ENCODE assay signal across 9 cellular contexts in the genomic region with DNA sequence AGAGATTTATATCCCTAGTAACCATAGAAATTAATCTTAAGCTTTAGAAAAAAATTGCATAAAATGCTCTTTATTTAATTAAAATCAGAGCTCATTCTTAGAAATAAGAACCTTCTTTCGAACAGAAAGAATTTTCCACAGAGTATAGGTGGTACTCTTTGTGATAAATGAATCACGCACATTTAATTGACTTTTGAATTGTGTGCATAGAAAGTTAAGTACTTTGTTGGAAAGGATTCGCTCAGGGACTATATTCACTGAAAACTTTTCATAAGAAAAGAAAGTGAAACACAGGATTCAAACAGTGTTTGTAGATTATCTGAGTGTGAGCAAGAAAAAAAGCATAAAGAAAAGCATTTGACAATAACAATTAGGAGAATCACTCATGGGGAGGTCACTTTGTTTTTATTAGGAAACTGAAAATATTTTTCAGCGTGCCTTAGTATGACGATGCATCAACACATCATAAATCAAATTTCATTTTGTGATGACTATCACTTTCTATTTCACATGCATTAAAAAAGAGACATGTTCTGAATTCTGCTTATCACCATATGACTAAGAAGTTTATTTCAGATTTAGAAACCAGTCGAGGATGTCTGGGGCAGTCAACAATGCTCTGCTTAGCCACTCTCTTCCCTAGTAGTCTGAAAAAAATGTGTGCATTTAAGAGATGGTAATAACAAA. TPM values are rescaled to one million over a fixed set of nuclear protein-coding genes. Genes with fewer than 3 reads are reported as not detected.
DNase-seq lines count a peak whose midpoint lies in the region; ATAC-seq, FAIRE-seq and TF ChIP-seq lines count a peak whose summit lies in the region.
"Had no signal": no experiment of that assay in that cellular context is flagged by ENCODE, and none has a peak within 500 bp of the region (broad histone marks: within the 10 kb centered on the region; RNA-seq: fewer than 3 reads in every experiment).

No MANE protein-coding gene starts in this region.

- RAD21 ChIA-PET in GM12878 (lab: Charles Lee; ENCODE audit: unreplicated experiment) = interaction anchor here (0.9 to 6.1 kb wide), 8 partner anchors 10 to 270 kb away, joined by 4 to 58 read pairs (median 8); partner anchors contain the start of gene STX18

- intact Hi-C loops in GM12878 (cut with micrococcal nuclease; ENCODE audit: unreplicated experiment) = loop anchor here (1.0 kb wide), 2 partner anchors 32 to 270 kb away; no protein-coding TSS in a partner anchor
- intact Hi-C loops in cardiac septum (cut with DNase I) = loop anchor here (5.0 kb wide), 1 partner anchor 385 kb away; no protein-coding TSS in a partner anchor

- H3K27ac ChIP-seq in ACC112 (ENCODE audit: low read depth, low read length) (peak overlapping the region; percentile 85), GM12878 (ENCODE audit: control insufficient read depth, insufficient read depth) (peak overlapping the region; percentile 84)

- under 1% methylated on average over 6 of the region's 6 CpGs for WGBS in GM12878 (ENCODE audit: insufficient coverage, insufficient replicate concordance, low lambda C conversion rate, missing lambda C conversion rate)

- ATAC-seq in GM19035 (IDR thresholded peaks at IDR 0.05; ENCODE audit: unreplicated experiment) = peak; percentile 58
- ATAC-seq in HG03175 (IDR thresholded peaks at IDR 0.05; ENCODE audit: unreplicated experiment) = peak; percentile 73
- peak; percentile 87 for ATAC-seq in GM12878

- H2AFZ ChIP-seq in ACC112 (ENCODE audit: low read length, unreplicated experiment) = peak overlapping the region; percentile 19
- H2AFZ ChIP-seq in GM12878 (ENCODE audit: control insufficient read depth, low read depth, low read length) = peak overlapping the region; percentile 34

- in situ Hi-C loops in GM12878 (cut with MboI) = loop anchor here (5.0 kb wide), 1 partner anchor 270 kb away; no protein-coding TSS in a partner anchor

- peak; percentile 56 for DNase-seq in GM12878 (ENCODE audit: low read depth, low spot score)
- DNase-seq in cardiac septum (ENCODE audit: low spot score) = no peak
- no peak for DNase-seq in NCI-H1930 (lab: John Stamatoyannopoulos, UW)
- no peak for DNase-seq in COLO829 (ENCODE audit: low spot score)
- DNase-seq in nucleus accumbens (lab: John Stamatoyannopoulos, UW) = no peak

- TF ChIP-seq EP300 in GM12878 (IDR thresholded peaks at IDR 0.05; ENCODE audit: borderline replicate concordance in 1 of 2, control insufficient read depth in 1 of 2, low read depth in 2 of 2, low read length in 2 of 2) = peak in 1 of 2 experiments; percentile 12; a peak in 1 of 4 replicates

- H3K9me3 ChIP-seq in GM12878 (replicated peaks; ENCODE audit: control insufficient read depth, insufficient read depth, low read length) = no peaks in the 10 kb centered on the region

- H3K36me3 ChIP-seq in ACC112 (ENCODE audit: insufficient read depth, low read length) (no peaks in the 10 kb centered on the region), GM12878 (ENCODE audit: control insufficient read depth in 2 of 2, insufficient read depth in 2 of 2, low read length in 1 of 2) (no peaks in the 10 kb centered on the region; a peak in 1 of 4 replicates)

- H3K27me3 ChIP-seq in ACC112 (ENCODE audit: insufficient read depth, low read length) = no peaks in the 10 kb centered on the region
- no peaks in the 10 kb centered on the region for H3K27me3 ChIP-seq in GM12878 (replicated peaks in 1 of 2; ENCODE audit: control insufficient read depth in 2 of 2, insufficient read depth in 2 of 2, low read length in 1 of 2)

- peaks cover 48% of the 10 kb centered on the region for H3K4me1 ChIP-seq in ACC112 (ENCODE audit: control insufficient read depth, insufficient read depth, low read length, unreplicated experiment)
- H3K4me1 ChIP-seq in GM12878 (ENCODE audit: control insufficient read depth, insufficient read depth, low read length) = peaks cover 23% of the 10 kb centered on the region; the same call in 1 of the 2 replicates

- TF ChIP-seq POLR2A in GM12878 (IDR thresholded peaks at IDR 0.05; ENCODE audit: low read depth, low read length) = no peak

- peak overlapping the region; percentile 41 for H3K9ac ChIP-seq in GM12878 (ENCODE audit: control insufficient read depth, insufficient read depth, low read length)

- peak overlapping the region; percentile 81 for H3K4me2 ChIP-seq in GM12878 (ENCODE audit: control insufficient read depth, insufficient read depth)

- H4K20me1 ChIP-seq in GM12878 (ENCODE audit: control insufficient read depth, insufficient read depth) = no peaks in the 10 kb centered on the region

- no TSS peak for BruUV-seq in GM12878 (replicated peaks; lab: Mats Ljungman, UMichigan)

- TF ChIP-seq CTCF in GM12878 (IDR thresholded peaks at IDR 0.05 in 2 of 3, conservative IDR thresholded peaks at IDR 0.05 in 1 of 3; ENCODE audit: control insufficient read depth in 2 of 3, extremely low read depth in 1 of 3, insufficient read depth in 1 of 3, low read depth in 3 of 3, low read length in 3 of 3) = no peak

- CTCF ChIA-PET in GM12878 (lab: Yijun Ruan, JAX) = interaction anchor here (0.8 to 4.8 kb wide), 12 partner anchors 8 to 270 kb away, joined by 3 to 36 read pairs (median 5); no protein-coding TSS in a partner anchor

- POLR2A ChIA-PET in GM12878 (lab: Charles Lee) = interaction anchor here (0.6 to 1.6 kb wide), 5 partner anchors 20 to 269 kb away, joined by 3 to 5 read pairs (median 3); partner anchors contain the start of gene STX18

- 0 out of 2 replicates have a peak, but pooled peaks have one; percentile 11 for TF ChIP-seq RAD21 in GM12878 (IDR thresholded peaks at IDR 0.05; ENCODE audit: insufficient read depth, low read depth, low read length)

- H3K79me2 ChIP-seq in ACC112 (ENCODE audit: control insufficient read depth, insufficient read depth, low read length, unreplicated experiment) (peaks cover 42% of the 10 kb centered on the region), GM12878 (ENCODE audit: control insufficient read depth, insufficient read depth, low read length) (peaks cover 14% of the 10 kb centered on the region)

- SMC1A ChIA-PET in GM12878 (lab: Charles Lee; ENCODE audit: uncharacterized antibody, unreplicated experiment) = interaction anchor here (0.7 to 10.3 kb wide), 15 partner anchors 10 to 269 kb away, joined by 3 to 131 read pairs (median 4); partner anchors contain the start of gene STX18

- H3K4me3 ChIP-seq in ACC112 (ENCODE audit: low read depth, low read length) = peak overlapping the region; percentile 79
- H3K4me3 ChIP-seq in GM12878 = peak overlapping the region; percentile 69
- H3K4me3 ChIP-seq: skin epidermis had no signal

- peak; percentile 86 for FAIRE-seq in GM12878 (lab: Jason Lieb, UNC)

TF ChIP-seq in GM12878, 131 proteins besides CTCF, POLR2A, EP300 and RAD21 (continues in another document):
- no peak for TF ChIP-seq WRNIP1 (IDR thresholded peaks at IDR 0.05; ENCODE audit: borderline replicate concordance, low read depth, low read length)
- TF ChIP-seq BHLHE40 (IDR thresholded peaks at IDR 0.05; ENCODE audit: borderline replicate concordance in 1 of 2, low read depth in 2 of 2, low read length in 1 of 2) = peak in 1 of 2 experiments; percentile 5; a peak in 1 of 4 replicates
- TF ChIP-seq ZNF217 (IDR thresholded peaks at IDR 0.05) = no peak
- TF ChIP-seq NFIC (IDR thresholded peaks at IDR 0.05; ENCODE audit: low read depth, low read length) = peak; percentile 47; the same call in 1 of the 2 replicates
- TF ChIP-seq ASH2L (IDR thresholded peaks at IDR 0.05; ENCODE audit: borderline replicate concordance, low read depth) = peak; percentile 72; the same call in 1 of the 2 replicates
- TF ChIP-seq, protein P1, sequence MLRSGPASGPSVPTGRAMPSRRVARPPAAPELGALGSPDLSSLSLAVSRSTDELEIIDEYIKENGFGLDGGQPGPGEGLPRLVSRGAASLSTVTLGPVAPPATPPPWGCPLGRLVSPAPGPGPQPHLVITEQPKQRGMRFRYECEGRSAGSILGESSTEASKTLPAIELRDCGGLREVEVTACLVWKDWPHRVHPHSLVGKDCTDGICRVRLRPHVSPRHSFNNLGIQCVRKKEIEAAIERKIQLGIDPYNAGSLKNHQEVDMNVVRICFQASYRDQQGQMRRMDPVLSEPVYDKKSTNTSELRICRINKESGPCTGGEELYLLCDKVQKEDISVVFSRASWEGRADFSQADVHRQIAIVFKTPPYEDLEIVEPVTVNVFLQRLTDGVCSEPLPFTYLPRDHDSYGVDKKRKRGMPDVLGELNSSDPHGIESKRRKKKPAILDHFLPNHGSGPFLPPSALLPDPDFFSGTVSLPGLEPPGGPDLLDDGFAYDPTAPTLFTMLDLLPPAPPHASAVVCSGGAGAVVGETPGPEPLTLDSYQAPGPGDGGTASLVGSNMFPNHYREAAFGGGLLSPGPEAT (IDR thresholded peaks at IDR 0.05; ENCODE audit: low read depth) = peak; percentile 28; the same call in 1 of the 2 replicates
- peak; percentile 88 for TF ChIP-seq ATF7 (IDR thresholded peaks at IDR 0.05; ENCODE audit: low read depth)
- TF ChIP-seq MYC (IDR thresholded peaks at IDR 0.05; ENCODE audit: insufficient read depth, insufficient read length, insufficient replicate concordance, low read length, severe bottlenecking) = no peak
- TF ChIP-seq TCF7 (IDR thresholded peaks at IDR 0.05; ENCODE audit: borderline replicate concordance) = no peak

RNA-seq across cellular contexts. Expression of gene STX18, which starts 49.5 kb away (rescaled TPM):
- 117 and 126 TPM in 2 replicates for total RNA-seq in GM12878 (2013; cell fraction: nucleolus; rRNA removed)
- total RNA-seq in GM12878 (2014; rRNA removed) (21.3 and 22.0 TPM in 2 replicates), GM12878 (2014; rRNA removed; fragmentation: Illumina TruSeq; extraction: Trizol) (29.5 and 30.4 TPM in 2 replicates), GM12878 (2021) (25.5 and 26.0 TPM in 2 replicates), cardiac septum (17.2 TPM)
- 18.0 TPM for polyA plus RNA-seq in GM12878 (2011; ENCODE audit: low read depth)
- polyA plus RNA-seq in GM12878 (2011; rRNA removed) (38.8 and 50.8 TPM in 2 replicates), GM12878 (2014; fragmentation: Illumina TruSeq; extraction: Trizol) (46.6 and 48.9 TPM in 2 replicates), GM12878 (2014; fragmentation: Nextera tagmentation; extraction: Ambion mirVana) (10 to 100 TPM in 1 of 2 experiments, 1 to 10 TPM in 1; 8.2 to 13.6 TPM), GM12878 (2014; rRNA removed) (29.6 and 32.7 TPM in 2 replicates), GM12878 (2016; fragmentation: Nextera tagmentation; extraction: Ambion mirVana) (10 to 100 TPM; 31.7 to 33.2 TPM)
- polyA plus RNA-seq in GM12878 (2011; cell fraction: cytosol; rRNA removed) = 29.1 and 32.3 TPM in 2 replicates
- polyA plus RNA-seq in GM12878 (2011; cell fraction: nucleus; rRNA removed) = 49.8 and 49.9 TPM in 2 replicates
- polyA plus RNA-seq in GM12878 (2012) = 21.1 and 22.0 TPM in 2 replicates
- polyA minus RNA-seq in GM12878 (2011; rRNA and poly(A)+ RNA removed) = 28.1 and 33.5 TPM in 2 replicates
- 7.4 and 7.9 TPM in 2 replicates for polyA minus RNA-seq in GM12878 (2011; cell fraction: cytosol; rRNA and poly(A)+ RNA removed)
- 21.4 and 36.7 TPM in 2 replicates for polyA minus RNA-seq in GM12878 (2011; cell fraction: nucleus; rRNA and poly(A)+ RNA removed)
